In the genomic region with DNA sequence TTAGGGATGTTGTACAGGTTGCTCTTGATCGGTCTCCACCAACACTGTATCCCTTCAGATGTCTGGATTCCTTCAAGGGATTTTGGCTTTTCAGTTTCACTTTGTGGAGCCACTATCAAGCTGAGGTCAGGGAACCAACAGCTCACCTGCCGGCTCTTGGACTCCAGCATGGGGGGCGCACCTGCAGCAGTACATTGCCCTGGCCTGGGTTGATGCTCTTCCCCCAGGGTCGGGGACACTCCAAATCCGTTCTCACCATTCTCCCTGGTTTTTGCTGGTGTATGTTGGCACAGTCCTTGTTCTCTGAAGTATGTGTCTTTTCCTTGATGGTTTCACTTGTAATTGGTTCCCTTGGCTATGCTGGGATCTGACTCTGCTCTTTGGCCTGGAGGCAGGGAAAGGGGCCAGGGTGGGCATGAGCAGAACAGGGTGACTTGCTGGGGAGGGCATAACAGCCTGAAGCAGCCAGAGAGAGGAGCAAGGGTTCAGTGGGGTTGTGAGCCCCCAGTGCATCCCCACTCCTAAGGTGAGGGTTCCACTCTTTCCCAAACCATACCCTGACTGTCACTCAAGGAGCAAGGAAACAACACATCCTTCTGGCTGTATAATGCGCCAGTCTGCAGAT, we compare ENCODE assay signal across 1 cellular context.
TF ChIP-seq lines count a peak whose summit lies in the region.

No MANE protein-coding gene starts in this region.

TF ChIP-seq in HepG2, 621 proteins besides CTCF, POLR2A, EP300 and RAD21 (continued from another document):
- TF ChIP-seq, protein P1, sequence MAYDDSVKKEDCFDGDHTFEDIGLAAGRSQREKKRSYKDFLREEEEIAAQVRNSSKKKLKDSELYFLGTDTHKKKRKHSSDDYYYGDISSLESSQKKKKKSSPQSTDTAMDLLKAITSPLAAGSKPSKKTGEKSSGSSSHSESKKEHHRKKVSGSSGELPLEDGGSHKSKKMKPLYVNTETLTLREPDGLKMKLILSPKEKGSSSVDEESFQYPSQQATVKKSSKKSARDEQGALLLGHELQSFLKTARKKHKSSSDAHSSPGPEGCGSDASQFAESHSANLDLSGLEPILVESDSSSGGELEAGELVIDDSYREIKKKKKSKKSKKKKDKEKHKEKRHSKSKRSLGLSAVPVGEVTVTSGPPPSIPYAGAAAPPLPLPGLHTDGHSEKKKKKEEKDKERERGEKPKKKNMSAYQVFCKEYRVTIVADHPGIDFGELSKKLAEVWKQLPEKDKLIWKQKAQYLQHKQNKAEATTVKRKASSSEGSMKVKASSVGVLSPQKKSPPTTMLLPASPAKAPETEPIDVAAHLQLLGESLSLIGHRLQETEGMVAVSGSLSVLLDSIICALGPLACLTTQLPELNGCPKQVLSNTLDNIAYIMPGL (CRISPR knock-in tag; IDR thresholded peaks at IDR 0.05; ENCODE audit: borderline replicate concordance in 1 of 2, low read depth in 1 of 2): no peak
- no peak for TF ChIP-seq EEA1 (CRISPR knock-in tag; IDR thresholded peaks at IDR 0.05; ENCODE audit: borderline replicate concordance)
- TF ChIP-seq, protein P2, sequence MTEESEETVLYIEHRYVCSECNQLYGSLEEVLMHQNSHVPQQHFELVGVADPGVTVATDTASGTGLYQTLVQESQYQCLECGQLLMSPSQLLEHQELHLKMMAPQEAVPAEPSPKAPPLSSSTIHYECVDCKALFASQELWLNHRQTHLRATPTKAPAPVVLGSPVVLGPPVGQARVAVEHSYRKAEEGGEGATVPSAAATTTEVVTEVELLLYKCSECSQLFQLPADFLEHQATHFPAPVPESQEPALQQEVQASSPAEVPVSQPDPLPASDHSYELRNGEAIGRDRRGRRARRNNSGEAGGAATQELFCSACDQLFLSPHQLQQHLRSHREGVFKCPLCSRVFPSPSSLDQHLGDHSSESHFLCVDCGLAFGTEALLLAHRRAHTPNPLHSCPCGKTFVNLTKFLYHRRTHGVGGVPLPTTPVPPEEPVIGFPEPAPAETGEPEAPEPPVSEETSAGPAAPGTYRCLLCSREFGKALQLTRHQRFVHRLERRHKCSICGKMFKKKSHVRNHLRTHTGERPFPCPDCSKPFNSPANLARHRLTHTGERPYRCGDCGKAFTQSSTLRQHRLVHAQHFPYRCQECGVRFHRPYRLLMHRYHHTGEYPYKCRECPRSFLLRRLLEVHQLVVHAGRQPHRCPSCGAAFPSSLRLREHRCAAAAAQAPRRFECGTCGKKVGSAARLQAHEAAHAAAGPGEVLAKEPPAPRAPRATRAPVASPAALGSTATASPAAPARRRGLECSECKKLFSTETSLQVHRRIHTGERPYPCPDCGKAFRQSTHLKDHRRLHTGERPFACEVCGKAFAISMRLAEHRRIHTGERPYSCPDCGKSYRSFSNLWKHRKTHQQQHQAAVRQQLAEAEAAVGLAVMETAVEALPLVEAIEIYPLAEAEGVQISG (CRISPR knock-in tag; IDR thresholded peaks at IDR 0.05): no peak
